In genomic region chr11:130859896-130860295, GRCh38 we compare ENCODE assay signal across 22 cellular contexts. TPM values are rescaled to one million over a fixed set of nuclear protein-coding genes. Genes with fewer than 3 reads are reported as not detected.
DNase-seq lines count a peak whose midpoint lies in the region; ATAC-seq and TF ChIP-seq lines count a peak whose summit lies in the region.
"Had no signal": no experiment of that assay in that cellular context is flagged by ENCODE, and none has a peak within 500 bp of the region (broad histone marks: within the 10 kb centered on the region; RNA-seq: fewer than 3 reads in every experiment).

No MANE protein-coding gene starts in this region.

- no peak for ATAC-seq in left lung
- ATAC-seq: HCT116 had no signal

- no peak for TF ChIP-seq POLR2A in thyroid gland (IDR thresholded peaks at IDR 0.05)

- H3K4me3 Mint-ChIP-seq in nephron, result no peak overlapping the region

- TF ChIP-seq CTCF in nephron (IDR thresholded peaks at IDR 0.05; ENCODE audit: unreplicated experiment in 3 of 3) (no peak), left lung (IDR thresholded peaks at IDR 0.05) (no peak), thyroid gland (IDR thresholded peaks at IDR 0.05) (no peak)

- peak overlapping the region; percentile 16 to 88 (median 73) for H3K27ac Mint-ChIP-seq in nephron

- peak; percentile 6 for DNase-seq in NCI-H82 (lab: John Stamatoyannopoulos, UW)
- no peak for DNase-seq in NCI-H82 treated with DMSO at 0.1 percent for 48 hours (lab: John Stamatoyannopoulos, UW; ENCODE audit: unreplicated experiment)
- peak; percentile 61 for DNase-seq in fibroblast of peridontal ligament (ENCODE audit: extremely low read depth)
- DNase-seq in left lung, result no peak
- no peak for DNase-seq in thyroid gland
- no peak for DNase-seq in NCI-H1694 treated with DMSO at 0.1 percent for 48 hours (lab: John Stamatoyannopoulos, UW)
- DNase-seq: ACHN, DMS153, DND-41, Karpas-422, NCI-H1092 treated with DMSO at 0.1 percent for 48 hours, NCI-H1436 treated with DMSO at 0.1 percent for 48 hours, NCI-H1930, NCI-H2107, NCI-H774, PC-9, SHP77 had no signal

- H3K27ac ChIP-seq in left lung, result no peak overlapping the region
- no peak overlapping the region for H3K27ac ChIP-seq in thyroid gland
- H3K27ac ChIP-seq: 22Rv1, HL-60, PC-9, RWPE1 had no signal

- H3K9me3 Mint-ChIP-seq in nephron, result peaks cover 12% of the 10 kb centered on the region

- H3K36me3 ChIP-seq in left lung (no peaks in the 10 kb centered on the region), thyroid gland (no peaks in the 10 kb centered on the region)

- no peaks in the 10 kb centered on the region for H3K27me3 ChIP-seq in left lung
- H3K27me3 ChIP-seq in thyroid gland, result no peaks in the 10 kb centered on the region

- WGBS in thyroid gland, 2 donors, result 50 to 76% methylated on average over 1 of the region's 1 CpG

- H3K4me1 Mint-ChIP-seq in nephron, result peaks cover 43% of the 10 kb centered on the region

- intact Hi-C loops in left lung (cut with DNase I), result loop anchor here (2.0 to 10.0 kb wide), 3 partner anchors 423 to 655 kb away; no protein-coding TSS in a partner anchor
- intact Hi-C loops in thyroid gland (cut with DNase I), result no loop called here

- H3K4me3 ChIP-seq in left lung, result no peak overlapping the region
- H3K4me3 ChIP-seq in thyroid gland (replicated peaks in 1 of 3), result no peak overlapping the region
- H3K4me3 ChIP-seq: PC-9 had no signal

- H3K9me3 ChIP-seq in left lung (no peaks in the 10 kb centered on the region), thyroid gland (no peaks in the 10 kb centered on the region)

- H3K36me3 Mint-ChIP-seq in nephron (ENCODE audit: low read depth), result no peaks in the 10 kb centered on the region

- H3K27me3 Mint-ChIP-seq in nephron (ENCODE audit: low read depth), result peaks cover 4% of the 10 kb centered on the region

- H3K4me1 ChIP-seq in left lung (no peaks in the 10 kb centered on the region), thyroid gland (peaks cover 0 to 8% of the 10 kb centered on the region in 2 donors)

RNA-seq across cellular contexts. Expression of gene SNX19, which starts 56.4 kb away (rescaled TPM):
- total RNA-seq in left lung (10 to 100 TPM; 58.1 to 66.4 TPM), thyroid gland (100 to 1,000 TPM in 3 of 4 donors, 10 to 100 TPM in 1; 82.1 to 146 (median 127) TPM)

Comparison
In these comparisons a context has a peak if more than half of its experiments do, and no peak if none do; other contexts are left out.
1. DNase-seq: peak in NCI-H82 (single experiment) and fibroblast of peridontal ligament (single experiment); none in NCI-H82 treated with DMSO at 0.1 percent for 48 hours (single experiment), left lung (0 of 2), thyroid gland (0 of 2) and NCI-H1694 treated with DMSO at 0.1 percent for 48 hours (single experiment).